Comparison of ENCODE assay signal across 24 cellular contexts in genomic region chr1:199843856-199844255, GRCh38.
"Had no signal": no experiment of that assay in that cellular context is flagged by ENCODE, and none has a peak within 500 bp of the region (broad histone marks: within the 10 kb centered on the region; RNA-seq: fewer than 3 reads in every experiment).

No MANE protein-coding gene starts in this region.

- H3K9me3 ChIP-seq: lower lobe of right lung, neutrophil, pancreas, right lobe of liver, testis had no signal

- DNase-seq: activated CD4-positive, alpha-beta T cell treated with anti-CD3 and anti-CD28 coated beads for 1 hour; activated CD8-positive, alpha-beta memory T cell treated with anti-CD3 and anti-CD28 coated beads for 24 hours; activated CD8-positive, alpha-beta memory T cell treated with anti-CD3 and anti-CD28 coated beads, Interleukin-2, amount 50 U/mL, for 48 hours; activated effector memory CD4-positive, alpha-beta T cell treated with Interleukin-2 at 50 U/mL for 16 hours; activated T-cell treated with anti-CD3 and anti-CD28 coated beads, Interleukin-2, amount 50 U/mL, for 48 hours; amniotic stem cell; caudate nucleus; endodermal cell; hippocampal formation; islet precursor cell; left colon; lower lobe of right lung; pancreas; right lobe of liver; stimulated activated CD4-positive, alpha-beta T cell treated with anti-CD3 and anti-CD28 coated beads, Interleukin-4, amount 100 ng/mL, for 24 hours; T-helper 1 cell; T-helper 9 cell; testis; WERI-Rb-1 had no signal

- H3K4me3 ChIP-seq: lower lobe of right lung, pancreas, right lobe of liver, SK-N-MC, testis had no signal

- H3K36me3 ChIP-seq: lower lobe of right lung, neutrophil, pancreas, right lobe of liver, WERI-Rb-1 had no signal

- H3K4me1 ChIP-seq: lower lobe of right lung, pancreas, right lobe of liver, testis had no signal

- ATAC-seq: activated naive CD4-positive, alpha-beta T cell treated with anti-CD3 and anti-CD28 coated beads, Interleukin-2, amount 50 U/mL, for 72 hours; left colon; lower lobe of right lung; natural killer cell treated with Interleukin-12 subunit alpha and Interleukin-12 subunit beta and Interleukin-15 and Interleukin-18, amount 100 ng/mL, for 72 hours; pancreas; right lobe of liver; stimulated activated effector memory CD8-positive, alpha-beta T cell treated with anti-CD3 and anti-CD28 coated beads, Interleukin-12 subunit alpha, Interleukin-12 subunit beta, amount 100 ng/mL, for 72 hours had no signal

- H3K27ac ChIP-seq: lower lobe of right lung, neutrophil, pancreas, right lobe of liver, SK-N-MC, testis, WERI-Rb-1 had no signal

- H3K27me3 ChIP-seq: neutrophil, pancreas, right lobe of liver, testis had no signal
